Comparison of ENCODE assay signal across 28 cellular contexts in genomic region chr13:39100996-39101751, GRCh38.
DNase-seq lines count a peak whose midpoint lies in the region; ATAC-seq and TF ChIP-seq lines count a peak whose summit lies in the region.
"Had no signal": no experiment of that assay in that cellular context is flagged by ENCODE, and none has a peak within 500 bp of the region (broad histone marks: within the 10 kb centered on the region; RNA-seq: fewer than 3 reads in every experiment).

No MANE protein-coding gene starts in this region.

- no peak overlapping the region for H3K27ac Mint-ChIP-seq in chondrocyte (ENCODE audit: unreplicated experiment)
- H3K27ac Mint-ChIP-seq: activated CD4-positive, alpha-beta memory T cell treated with anti-CD3 and anti-CD28 coated beads for 36 hours; GM23338; immature natural killer cell; naive B cell had no signal

- H3K4me3 ChIP-seq in SJCRH30 (no peak overlapping the region), mesenchymal stem cell (ENCODE audit: insufficient read depth in 1 of 2, low read depth in 1 of 2, low read length in 2 of 2) (no peak overlapping the region), ascending aorta (no peak overlapping the region)
- H3K4me3 ChIP-seq: breast epithelium, esophagus squamous epithelium, gastrocnemius medialis, GM23338 had no signal

- WGBS in mesenchymal stem cell, result 81% methylated on average over 4 of the region's 5 CpGs

- H3K27me3 ChIP-seq in SJCRH30, result no peaks in the 10 kb centered on the region
- H3K27me3 ChIP-seq in mesenchymal stem cell (ENCODE audit: control insufficient read depth in 1 of 2, insufficient read depth in 1 of 2, low read length in 2 of 2), result no peaks in the 10 kb centered on the region
- H3K27me3 ChIP-seq in ascending aorta, result no peaks in the 10 kb centered on the region
- H3K27me3 ChIP-seq: breast epithelium, gastrocnemius medialis had no signal

- H4K8ac ChIP-seq in mesenchymal stem cell (ENCODE audit: low read length), result no peak overlapping the region

- H3K4me1 ChIP-seq in SJCRH30, result peaks cover 65% of the 10 kb centered on the region
- no peaks in the 10 kb centered on the region for H3K4me1 ChIP-seq in mesenchymal stem cell (ENCODE audit: control insufficient read depth, insufficient read depth, low read depth, low read length)
- no peaks in the 10 kb centered on the region for H3K4me1 ChIP-seq in ascending aorta
- H3K4me1 ChIP-seq: breast epithelium, esophagus squamous epithelium, gastrocnemius medialis had no signal

- H3K4ac ChIP-seq in mesenchymal stem cell (ENCODE audit: low read depth in 1 of 2, low read length in 2 of 2), result no peak overlapping the region

- H2BK15ac ChIP-seq in mesenchymal stem cell (ENCODE audit: low read depth, poor library complexity, severe bottlenecking), result no peak overlapping the region

- H3K4me1 Mint-ChIP-seq in chondrocyte (ENCODE audit: low read depth), result no peaks in the 10 kb centered on the region
- H3K4me1 Mint-ChIP-seq: naive B cell had no signal

- no peak for ATAC-seq in HG02885 (IDR thresholded peaks at IDR 0.05; ENCODE audit: poor library complexity, unreplicated experiment)
- ATAC-seq: gastrocnemius medialis, GM23338, left lobe of liver, right cardiac atrium had no signal

- no peak overlapping the region for H2BK120ac ChIP-seq in mesenchymal stem cell (ENCODE audit: low read depth, low read length)

- intact Hi-C loops in ascending aorta (cut with DNase I), result no loop called here

- no peaks in the 10 kb centered on the region for H3K9me3 ChIP-seq in SJCRH30 (replicated peaks)
- no peaks in the 10 kb centered on the region for H3K9me3 ChIP-seq in mesenchymal stem cell (ENCODE audit: control insufficient read depth, low read length)
- H3K9me3 ChIP-seq in ascending aorta, result no peaks in the 10 kb centered on the region
- H3K9me3 ChIP-seq: breast epithelium, esophagus squamous epithelium, gastrocnemius medialis had no signal

- no peak overlapping the region for H3K14ac ChIP-seq in mesenchymal stem cell (ENCODE audit: low read length in 2 of 2)

- H3K27ac ChIP-seq in SJCRH30, result peak overlapping the region; percentile 67
- H3K27ac ChIP-seq in mesenchymal stem cell (ENCODE audit: low read length, poor library complexity, severe bottlenecking), result no peak overlapping the region
- no peak overlapping the region for H3K27ac ChIP-seq in ascending aorta
- H3K27ac ChIP-seq: breast epithelium, C4-2B, esophagus squamous epithelium, gastrocnemius medialis, HL-60 had no signal

- no peak overlapping the region for H3K9ac ChIP-seq in mesenchymal stem cell (ENCODE audit: low read length)

- no peaks in the 10 kb centered on the region for H3K27me3 Mint-ChIP-seq in chondrocyte (ENCODE audit: low read depth)
- H3K27me3 Mint-ChIP-seq: activated CD4-positive, alpha-beta memory T cell treated with anti-CD3 and anti-CD28 coated beads for 36 hours; naive B cell had no signal

- H3K18ac ChIP-seq in mesenchymal stem cell (ENCODE audit: low read depth in 1 of 2, low read length in 2 of 2), result no peak overlapping the region

- no peak overlapping the region for H3K23ac ChIP-seq in mesenchymal stem cell (ENCODE audit: low read length in 2 of 2)

- no peak overlapping the region for H2AK5ac ChIP-seq in mesenchymal stem cell (ENCODE audit: low read length, severe bottlenecking)

- H3K36me3 Mint-ChIP-seq in chondrocyte (ENCODE audit: low read depth), result no peaks in the 10 kb centered on the region
- H3K36me3 Mint-ChIP-seq: activated CD4-positive, alpha-beta memory T cell treated with anti-CD3 and anti-CD28 coated beads for 36 hours; immature natural killer cell; naive B cell had no signal

- H3K36me3 ChIP-seq in SJCRH30 (no peaks in the 10 kb centered on the region), mesenchymal stem cell (ENCODE audit: control insufficient read depth in 1 of 2, insufficient read depth in 2 of 2, low read depth in 1 of 2, low read length in 2 of 2) (no peaks in the 10 kb centered on the region), ascending aorta (no peaks in the 10 kb centered on the region)
- H3K36me3 ChIP-seq: breast epithelium, esophagus squamous epithelium, gastrocnemius medialis had no signal

- DNase-seq in NCI-H1694 (lab: John Stamatoyannopoulos, UW) (peak; percentile 93), SJCRH30 (peak; percentile 88 to 95), mesenchymal stem cell (no peak), chondrocyte (ENCODE audit: low spot score) (no peak), globus pallidus (ENCODE audit: low spot score) (no peak), ascending aorta (ENCODE audit: low spot score in 2 of 2) (no peak)
- DNase-seq: activated CD4-positive, alpha-beta memory T cell treated with anti-CD3 and anti-CD28 coated beads for 36 hours; activated CD8-positive, alpha-beta memory T cell treated with anti-CD3 and anti-CD28 coated beads, Interleukin-2, amount 50 U/mL, for 4 hours; activated naive CD4-positive, alpha-beta T cell treated with anti-CD3 and anti-CD28 coated beads, Interleukin-2, amount 50 U/mL, for 16 hours; amniotic stem cell; esophagus squamous epithelium; gastrocnemius medialis; hypothalamus; immature natural killer cell; mesendoderm; MV-4-11; naive B cell; NCI-H146; NCI-H748 treated with DMSO at 0.1 percent for 48 hours; right cardiac atrium; stimulated activated CD4-positive, alpha-beta T cell treated with anti-CD3 and anti-CD28 coated beads, Interleukin-2, amount 100 ng/mL, for 48 hours; trophoblast cell had no signal

- TF ChIP-seq CTCF in chondrocyte (IDR thresholded peaks at IDR 0.05) (no peak), ascending aorta (IDR thresholded peaks at IDR 0.05) (no peak)

- no peak overlapping the region for H3K4me2 ChIP-seq in mesenchymal stem cell (ENCODE audit: low read length, poor library complexity, severe bottlenecking)
- H3K4me2 ChIP-seq: GM23338 had no signal

- no peak overlapping the region for H3K4me3 Mint-ChIP-seq in chondrocyte (ENCODE audit: unreplicated experiment)
- H3K4me3 Mint-ChIP-seq: activated CD4-positive, alpha-beta memory T cell treated with anti-CD3 and anti-CD28 coated beads for 36 hours; GM23338; immature natural killer cell; naive B cell had no signal

- H2BK5ac ChIP-seq in mesenchymal stem cell (ENCODE audit: low read depth, low read length, poor library complexity, severe bottlenecking), result peak overlapping the region; percentile 19

- H2AFZ ChIP-seq in mesenchymal stem cell (ENCODE audit: low read depth, low read length), result no peak overlapping the region
- H2AFZ ChIP-seq: GM23338 had no signal

- H3K9me3 Mint-ChIP-seq in chondrocyte (ENCODE audit: low read depth), result no peaks in the 10 kb centered on the region
- H3K9me3 Mint-ChIP-seq: activated CD4-positive, alpha-beta memory T cell treated with anti-CD3 and anti-CD28 coated beads for 36 hours; GM23338; naive B cell had no signal

- H3K79me1 ChIP-seq in mesenchymal stem cell (replicated peaks; ENCODE audit: low read length, poor library complexity, severe bottlenecking), result no peaks in the 10 kb centered on the region

- no peak overlapping the region for H2BK12ac ChIP-seq in mesenchymal stem cell (ENCODE audit: low read length in 2 of 2)

- no peak overlapping the region for H4K91ac ChIP-seq in mesenchymal stem cell (ENCODE audit: low read length)

Comparison
In these comparisons a context has a peak if more than half of its experiments do, and no peak if none do; other contexts are left out.
1. DNase-seq: peak in NCI-H1694 (single experiment) and SJCRH30 (2 of 2); none in mesenchymal stem cell (single experiment), chondrocyte (single experiment), globus pallidus (single experiment) and ascending aorta (0 of 2).